ENCODE assay signal across 1 cellular context in the genomic region with DNA sequence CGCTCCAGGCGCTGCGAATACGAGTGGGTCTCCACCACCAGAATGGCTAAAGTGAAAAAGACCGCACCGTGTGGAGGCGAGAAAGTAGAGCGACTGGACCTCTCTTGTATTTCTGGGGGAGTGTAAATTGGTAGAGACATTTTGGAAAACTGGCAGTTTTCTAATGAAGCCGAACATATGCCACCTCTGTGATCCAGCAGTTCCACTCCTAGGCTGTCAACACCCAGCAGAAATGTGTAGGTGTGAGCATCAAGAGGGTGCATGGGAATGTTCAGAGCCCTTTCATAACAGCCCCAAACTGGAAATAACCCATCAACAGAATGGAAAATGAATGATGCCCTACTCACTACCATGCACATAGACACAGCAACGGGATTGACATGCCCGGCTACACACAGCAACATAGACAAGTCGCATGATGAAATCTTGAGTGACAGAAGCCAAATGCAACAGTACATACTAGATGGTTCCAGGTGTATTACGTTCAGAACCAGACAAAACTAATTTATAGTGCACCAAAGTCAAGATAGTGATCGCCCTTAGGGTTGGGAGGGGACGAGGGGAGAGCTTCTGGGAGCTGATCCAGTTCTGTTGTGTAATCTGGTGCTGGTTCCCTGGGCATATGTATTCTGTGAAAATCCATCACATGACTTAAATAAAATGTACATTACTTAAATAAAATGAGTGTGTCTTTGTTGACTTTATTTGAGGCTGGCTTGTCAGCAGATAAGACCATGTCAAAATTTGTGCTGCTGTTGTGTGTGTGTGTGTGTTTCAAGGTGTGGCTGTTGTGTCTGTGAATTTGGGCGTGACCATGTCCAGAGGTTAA.
TF ChIP-seq lines count a peak whose summit lies in the region.

No MANE protein-coding gene starts in this region.

TF ChIP-seq in K562, 482 proteins besides CTCF, POLR2A, EP300 and RAD21 (continued from another document and continues in another):
- TF ChIP-seq, protein P1, sequence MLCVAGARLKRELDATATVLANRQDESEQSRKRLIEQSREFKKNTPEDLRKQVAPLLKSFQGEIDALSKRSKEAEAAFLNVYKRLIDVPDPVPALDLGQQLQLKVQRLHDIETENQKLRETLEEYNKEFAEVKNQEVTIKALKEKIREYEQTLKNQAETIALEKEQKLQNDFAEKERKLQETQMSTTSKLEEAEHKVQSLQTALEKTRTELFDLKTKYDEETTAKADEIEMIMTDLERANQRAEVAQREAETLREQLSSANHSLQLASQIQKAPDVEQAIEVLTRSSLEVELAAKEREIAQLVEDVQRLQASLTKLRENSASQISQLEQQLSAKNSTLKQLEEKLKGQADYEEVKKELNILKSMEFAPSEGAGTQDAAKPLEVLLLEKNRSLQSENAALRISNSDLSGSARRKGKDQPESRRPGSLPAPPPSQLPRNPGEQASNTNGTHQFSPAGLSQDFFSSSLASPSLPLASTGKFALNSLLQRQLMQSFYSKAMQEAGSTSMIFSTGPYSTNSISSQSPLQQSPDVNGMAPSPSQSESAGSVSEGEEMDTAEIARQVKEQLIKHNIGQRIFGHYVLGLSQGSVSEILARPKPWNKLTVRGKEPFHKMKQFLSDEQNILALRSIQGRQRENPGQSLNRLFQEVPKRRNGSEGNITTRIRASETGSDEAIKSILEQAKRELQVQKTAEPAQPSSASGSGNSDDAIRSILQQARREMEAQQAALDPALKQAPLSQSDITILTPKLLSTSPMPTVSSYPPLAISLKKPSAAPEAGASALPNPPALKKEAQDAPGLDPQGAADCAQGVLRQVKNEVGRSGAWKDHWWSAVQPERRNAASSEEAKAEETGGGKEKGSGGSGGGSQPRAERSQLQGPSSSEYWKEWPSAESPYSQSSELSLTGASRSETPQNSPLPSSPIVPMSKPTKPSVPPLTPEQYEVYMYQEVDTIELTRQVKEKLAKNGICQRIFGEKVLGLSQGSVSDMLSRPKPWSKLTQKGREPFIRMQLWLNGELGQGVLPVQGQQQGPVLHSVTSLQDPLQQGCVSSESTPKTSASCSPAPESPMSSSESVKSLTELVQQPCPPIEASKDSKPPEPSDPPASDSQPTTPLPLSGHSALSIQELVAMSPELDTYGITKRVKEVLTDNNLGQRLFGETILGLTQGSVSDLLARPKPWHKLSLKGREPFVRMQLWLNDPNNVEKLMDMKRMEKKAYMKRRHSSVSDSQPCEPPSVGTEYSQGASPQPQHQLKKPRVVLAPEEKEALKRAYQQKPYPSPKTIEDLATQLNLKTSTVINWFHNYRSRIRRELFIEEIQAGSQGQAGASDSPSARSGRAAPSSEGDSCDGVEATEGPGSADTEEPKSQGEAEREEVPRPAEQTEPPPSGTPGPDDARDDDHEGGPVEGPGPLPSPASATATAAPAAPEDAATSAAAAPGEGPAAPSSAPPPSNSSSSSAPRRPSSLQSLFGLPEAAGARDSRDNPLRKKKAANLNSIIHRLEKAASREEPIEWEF (CRISPR knock-in tag; IDR thresholded peaks at IDR 0.05), result 0 out of 2 replicates have a peak, but pooled peaks have one; percentile 27
- TF ChIP-seq SMARCA4 (IDR thresholded peaks at IDR 0.05) (peak; percentile 40; the same call in 1 of the 2 replicates), ETV1 (tag; conservative IDR thresholded peaks at IDR 0.05; ENCODE audit: low read depth) (no peak), MBD2 (IDR thresholded peaks at IDR 0.05; ENCODE audit: borderline replicate concordance, low read depth) (no peak), SRF (CRISPR knock-in tag; IDR thresholded peaks at IDR 0.05) (no peak), SRSF9 (IDR thresholded peaks at IDR 0.05; ENCODE audit: borderline replicate concordance, low read depth, low read length) (no peak), TOE1 (IDR thresholded peaks at IDR 0.05; ENCODE audit: borderline replicate concordance) (no peak; the same call in 1 of the 2 replicates), TOE1 (CRISPR knock-in tag; IDR thresholded peaks at IDR 0.05; ENCODE audit: borderline replicate concordance, low read depth) (no peak), CBFB (CRISPR knock-in tag; IDR thresholded peaks at IDR 0.05) (no peak; the same call in 1 of the 2 replicates), PCBP1 (IDR thresholded peaks at IDR 0.05; ENCODE audit: low read depth, low read length, poor library complexity, severe bottlenecking) (no peak), TARDBP (IDR thresholded peaks at IDR 0.05) (no peak), ATF7 (IDR thresholded peaks at IDR 0.05) (no peak), MIER1 (IDR thresholded peaks at IDR 0.05; ENCODE audit: low read depth) (no peak), ZNF785 (CRISPR knock-in tag; IDR thresholded peaks at IDR 0.05) (no peak), ZNF3 (CRISPR knock-in tag; IDR thresholded peaks at IDR 0.05) (no peak), ARHGAP35 (IDR thresholded peaks at IDR 0.05; ENCODE audit: partially characterized antibody) (no peak), HSF4 (CRISPR knock-in tag; IDR thresholded peaks at IDR 0.05; ENCODE audit: borderline replicate concordance) (no peak), NELFE (IDR thresholded peaks at IDR 0.05; ENCODE audit: insufficient read depth, insufficient read length) (no peak), BMI1 (IDR thresholded peaks at IDR 0.05; ENCODE audit: low read length) (no peak), ZFP30 (CRISPR knock-in tag; IDR thresholded peaks at IDR 0.05; ENCODE audit: borderline replicate concordance) (no peak), RBBP5 (IDR thresholded peaks at IDR 0.05; ENCODE audit: borderline replicate concordance, insufficient read depth, low read length, poor library complexity, severe bottlenecking) (no peak), C11orf30 (IDR thresholded peaks at IDR 0.05; ENCODE audit: low read depth) (no peak), SMAD3 (CRISPR knock-in tag; conservative IDR thresholded peaks at IDR 0.05) (no peak), NFXL1 (CRISPR knock-in tag; IDR thresholded peaks at IDR 0.05) (0 out of 2 replicates have a peak, but pooled peaks have one; percentile 2), PHB2 (IDR thresholded peaks at IDR 0.05; ENCODE audit: low read depth) (no peak), RBM39 (optimal IDR thresholded peaks at IDR 0.05; ENCODE audit: low read depth, low read length) (peak; percentile 66), TEAD1 (CRISPR knock-in tag; IDR thresholded peaks at IDR 0.05) (no peak), ZNF175 (CRISPR knock-in tag; IDR thresholded peaks at IDR 0.05; ENCODE audit: low read depth) (no peak), RBM34 (IDR thresholded peaks at IDR 0.05; ENCODE audit: borderline replicate concordance, insufficient read depth, low read length) (no peak), ZNF165 (CRISPR knock-in tag; IDR thresholded peaks at IDR 0.05; ENCODE audit: borderline replicate concordance) (no peak), SIRT6 (IDR thresholded peaks at IDR 0.05; ENCODE audit: low read depth, low read length) (no peak), RBM15 (IDR thresholded peaks at IDR 0.05; ENCODE audit: insufficient read depth, low read length) (no peak), ELF4 (CRISPR knock-in tag; IDR thresholded peaks at IDR 0.05) (no peak), ARNT (IDR thresholded peaks at IDR 0.05) (0 out of 4 replicates have a peak, but pooled peaks of 1 of the 2 experiments have one; percentile 17), LCOR (CRISPR knock-in tag; IDR thresholded peaks at IDR 0.05) (no peak), HIVEP1 (CRISPR knock-in tag; IDR thresholded peaks at IDR 0.05) (no peak), PCBP2 (IDR thresholded peaks at IDR 0.05; ENCODE audit: low read depth, low read length, poor library complexity, severe bottlenecking) (no peak), ZNF507 (tag; conservative IDR thresholded peaks at IDR 0.05) (no peak)
- TF ChIP-seq, protein P2, sequence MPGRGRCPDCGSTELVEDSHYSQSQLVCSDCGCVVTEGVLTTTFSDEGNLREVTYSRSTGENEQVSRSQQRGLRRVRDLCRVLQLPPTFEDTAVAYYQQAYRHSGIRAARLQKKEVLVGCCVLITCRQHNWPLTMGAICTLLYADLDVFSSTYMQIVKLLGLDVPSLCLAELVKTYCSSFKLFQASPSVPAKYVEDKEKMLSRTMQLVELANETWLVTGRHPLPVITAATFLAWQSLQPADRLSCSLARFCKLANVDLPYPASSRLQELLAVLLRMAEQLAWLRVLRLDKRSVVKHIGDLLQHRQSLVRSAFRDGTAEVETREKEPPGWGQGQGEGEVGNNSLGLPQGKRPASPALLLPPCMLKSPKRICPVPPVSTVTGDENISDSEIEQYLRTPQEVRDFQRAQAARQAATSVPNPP (IDR thresholded peaks at IDR 0.05; ENCODE audit: borderline replicate concordance, insufficient read depth, insufficient read length), result no peak
- TF ChIP-seq, protein P3, sequence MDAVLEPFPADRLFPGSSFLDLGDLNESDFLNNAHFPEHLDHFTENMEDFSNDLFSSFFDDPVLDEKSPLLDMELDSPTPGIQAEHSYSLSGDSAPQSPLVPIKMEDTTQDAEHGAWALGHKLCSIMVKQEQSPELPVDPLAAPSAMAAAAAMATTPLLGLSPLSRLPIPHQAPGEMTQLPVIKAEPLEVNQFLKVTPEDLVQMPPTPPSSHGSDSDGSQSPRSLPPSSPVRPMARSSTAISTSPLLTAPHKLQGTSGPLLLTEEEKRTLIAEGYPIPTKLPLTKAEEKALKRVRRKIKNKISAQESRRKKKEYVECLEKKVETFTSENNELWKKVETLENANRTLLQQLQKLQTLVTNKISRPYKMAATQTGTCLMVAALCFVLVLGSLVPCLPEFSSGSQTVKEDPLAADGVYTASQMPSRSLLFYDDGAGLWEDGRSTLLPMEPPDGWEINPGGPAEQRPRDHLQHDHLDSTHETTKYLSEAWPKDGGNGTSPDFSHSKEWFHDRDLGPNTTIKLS (IDR thresholded peaks at IDR 0.05; ENCODE audit: borderline replicate concordance, low read depth), result no peak; the same call in 1 of the 2 replicates
- TF ChIP-seq, protein P4, sequence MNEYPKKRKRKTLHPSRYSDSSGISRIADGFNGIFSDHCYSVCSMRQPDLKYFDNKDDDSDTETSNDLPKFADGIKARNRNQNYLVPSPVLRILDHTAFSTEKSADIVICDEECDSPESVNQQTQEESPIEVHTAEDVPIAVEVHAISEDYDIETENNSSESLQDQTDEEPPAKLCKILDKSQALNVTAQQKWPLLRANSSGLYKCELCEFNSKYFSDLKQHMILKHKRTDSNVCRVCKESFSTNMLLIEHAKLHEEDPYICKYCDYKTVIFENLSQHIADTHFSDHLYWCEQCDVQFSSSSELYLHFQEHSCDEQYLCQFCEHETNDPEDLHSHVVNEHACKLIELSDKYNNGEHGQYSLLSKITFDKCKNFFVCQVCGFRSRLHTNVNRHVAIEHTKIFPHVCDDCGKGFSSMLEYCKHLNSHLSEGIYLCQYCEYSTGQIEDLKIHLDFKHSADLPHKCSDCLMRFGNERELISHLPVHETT (CRISPR knock-in tag; conservative IDR thresholded peaks at IDR 0.05 in 1 of 2, IDR thresholded peaks at IDR 0.05 in 1 of 2), result no peak
- TF ChIP-seq, protein P5, sequence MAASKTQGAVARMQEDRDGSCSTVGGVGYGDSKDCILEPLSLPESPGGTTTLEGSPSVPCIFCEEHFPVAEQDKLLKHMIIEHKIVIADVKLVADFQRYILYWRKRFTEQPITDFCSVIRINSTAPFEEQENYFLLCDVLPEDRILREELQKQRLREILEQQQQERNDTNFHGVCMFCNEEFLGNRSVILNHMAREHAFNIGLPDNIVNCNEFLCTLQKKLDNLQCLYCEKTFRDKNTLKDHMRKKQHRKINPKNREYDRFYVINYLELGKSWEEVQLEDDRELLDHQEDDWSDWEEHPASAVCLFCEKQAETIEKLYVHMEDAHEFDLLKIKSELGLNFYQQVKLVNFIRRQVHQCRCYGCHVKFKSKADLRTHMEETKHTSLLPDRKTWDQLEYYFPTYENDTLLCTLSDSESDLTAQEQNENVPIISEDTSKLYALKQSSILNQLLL (CRISPR knock-in tag; IDR thresholded peaks at IDR 0.05; ENCODE audit: borderline replicate concordance), result no peak
- TF ChIP-seq, protein P6, sequence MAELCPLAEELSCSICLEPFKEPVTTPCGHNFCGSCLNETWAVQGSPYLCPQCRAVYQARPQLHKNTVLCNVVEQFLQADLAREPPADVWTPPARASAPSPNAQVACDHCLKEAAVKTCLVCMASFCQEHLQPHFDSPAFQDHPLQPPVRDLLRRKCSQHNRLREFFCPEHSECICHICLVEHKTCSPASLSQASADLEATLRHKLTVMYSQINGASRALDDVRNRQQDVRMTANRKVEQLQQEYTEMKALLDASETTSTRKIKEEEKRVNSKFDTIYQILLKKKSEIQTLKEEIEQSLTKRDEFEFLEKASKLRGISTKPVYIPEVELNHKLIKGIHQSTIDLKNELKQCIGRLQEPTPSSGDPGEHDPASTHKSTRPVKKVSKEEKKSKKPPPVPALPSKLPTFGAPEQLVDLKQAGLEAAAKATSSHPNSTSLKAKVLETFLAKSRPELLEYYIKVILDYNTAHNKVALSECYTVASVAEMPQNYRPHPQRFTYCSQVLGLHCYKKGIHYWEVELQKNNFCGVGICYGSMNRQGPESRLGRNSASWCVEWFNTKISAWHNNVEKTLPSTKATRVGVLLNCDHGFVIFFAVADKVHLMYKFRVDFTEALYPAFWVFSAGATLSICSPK (IDR thresholded peaks at IDR 0.05; ENCODE audit: borderline replicate concordance), result no peak
- TF ChIP-seq, protein P7, sequence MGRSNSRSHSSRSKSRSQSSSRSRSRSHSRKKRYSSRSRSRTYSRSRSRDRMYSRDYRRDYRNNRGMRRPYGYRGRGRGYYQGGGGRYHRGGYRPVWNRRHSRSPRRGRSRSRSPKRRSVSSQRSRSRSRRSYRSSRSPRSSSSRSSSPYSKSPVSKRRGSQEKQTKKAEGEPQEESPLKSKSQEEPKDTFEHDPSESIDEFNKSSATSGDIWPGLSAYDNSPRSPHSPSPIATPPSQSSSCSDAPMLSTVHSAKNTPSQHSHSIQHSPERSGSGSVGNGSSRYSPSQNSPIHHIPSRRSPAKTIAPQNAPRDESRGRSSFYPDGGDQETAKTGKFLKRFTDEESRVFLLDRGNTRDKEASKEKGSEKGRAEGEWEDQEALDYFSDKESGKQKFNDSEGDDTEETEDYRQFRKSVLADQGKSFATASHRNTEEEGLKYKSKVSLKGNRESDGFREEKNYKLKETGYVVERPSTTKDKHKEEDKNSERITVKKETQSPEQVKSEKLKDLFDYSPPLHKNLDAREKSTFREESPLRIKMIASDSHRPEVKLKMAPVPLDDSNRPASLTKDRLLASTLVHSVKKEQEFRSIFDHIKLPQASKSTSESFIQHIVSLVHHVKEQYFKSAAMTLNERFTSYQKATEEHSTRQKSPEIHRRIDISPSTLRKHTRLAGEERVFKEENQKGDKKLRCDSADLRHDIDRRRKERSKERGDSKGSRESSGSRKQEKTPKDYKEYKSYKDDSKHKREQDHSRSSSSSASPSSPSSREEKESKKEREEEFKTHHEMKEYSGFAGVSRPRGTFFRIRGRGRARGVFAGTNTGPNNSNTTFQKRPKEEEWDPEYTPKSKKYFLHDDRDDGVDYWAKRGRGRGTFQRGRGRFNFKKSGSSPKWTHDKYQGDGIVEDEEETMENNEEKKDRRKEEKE (IDR thresholded peaks at IDR 0.05; ENCODE audit: borderline replicate concordance in 1 of 2, control insufficient read depth in 1 of 2, low read depth in 2 of 2, low read length in 1 of 2), result no peak
- TF ChIP-seq, protein P8, sequence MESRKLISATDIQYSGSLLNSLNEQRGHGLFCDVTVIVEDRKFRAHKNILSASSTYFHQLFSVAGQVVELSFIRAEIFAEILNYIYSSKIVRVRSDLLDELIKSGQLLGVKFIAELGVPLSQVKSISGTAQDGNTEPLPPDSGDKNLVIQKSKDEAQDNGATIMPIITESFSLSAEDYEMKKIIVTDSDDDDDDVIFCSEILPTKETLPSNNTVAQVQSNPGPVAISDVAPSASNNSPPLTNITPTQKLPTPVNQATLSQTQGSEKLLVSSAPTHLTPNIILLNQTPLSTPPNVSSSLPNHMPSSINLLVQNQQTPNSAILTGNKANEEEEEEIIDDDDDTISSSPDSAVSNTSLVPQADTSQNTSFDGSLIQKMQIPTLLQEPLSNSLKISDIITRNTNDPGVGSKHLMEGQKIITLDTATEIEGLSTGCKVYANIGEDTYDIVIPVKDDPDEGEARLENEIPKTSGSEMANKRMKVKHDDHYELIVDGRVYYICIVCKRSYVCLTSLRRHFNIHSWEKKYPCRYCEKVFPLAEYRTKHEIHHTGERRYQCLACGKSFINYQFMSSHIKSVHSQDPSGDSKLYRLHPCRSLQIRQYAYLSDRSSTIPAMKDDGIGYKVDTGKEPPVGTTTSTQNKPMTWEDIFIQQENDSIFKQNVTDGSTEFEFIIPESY (CRISPR knock-in tag; IDR thresholded peaks at IDR 0.05), result no peak; the same call in 1 of the 2 replicates
